14 cellular contexts compared by ENCODE assay signal in genomic region chr17:77859035-77859360, GRCh38.
DNase-seq lines count a peak whose midpoint lies in the region; ATAC-seq, FAIRE-seq and TF ChIP-seq lines count a peak whose summit lies in the region.
"Had no signal": no experiment of that assay in that cellular context is flagged by ENCODE, and none has a peak within 500 bp of the region (broad histone marks: within the 10 kb centered on the region; RNA-seq: fewer than 3 reads in every experiment).

No MANE protein-coding gene starts in this region.

- H3K79me2 ChIP-seq in HepG2 (ENCODE audit: insufficient read depth, low read length) = no peaks in the 10 kb centered on the region

- no peak for TF ChIP-seq RAD21 in HepG2 (CRISPR knock-in tag; IDR thresholded peaks at IDR 0.05)

- H3K9me3 ChIP-seq in right lobe of liver (no peaks in the 10 kb centered on the region), HepG2 (ENCODE audit: low read length) (no peaks in the 10 kb centered on the region), Peyer's patch (no peaks in the 10 kb centered on the region)
- H3K9me3 ChIP-seq: Caco-2 had no signal

- H2AFZ ChIP-seq in HepG2 (ENCODE audit: low read length) = no peak overlapping the region
- H2AFZ ChIP-seq: GM23338 had no signal

- H3K9ac ChIP-seq in HepG2 (ENCODE audit: insufficient read depth, low read depth, low read length) = no peak overlapping the region

- H4K20me1 ChIP-seq in HepG2 (ENCODE audit: insufficient read depth, low read length) = no peaks in the 10 kb centered on the region; the same call in 1 of the 2 replicates

- no peaks in the 10 kb centered on the region for H3K4me1 ChIP-seq in right lobe of liver
- H3K4me1 ChIP-seq in HepG2 (ENCODE audit: insufficient read depth, low read length) = 0 out of 2 replicates have a peak, but pooled peaks cover 6% of the 10 kb centered on the region
- peaks cover 0 to 10% (median 3%) of the 10 kb centered on the region in 4 donors for H3K4me1 ChIP-seq in Peyer's patch

- no peaks in the 10 kb centered on the region for H3K36me3 ChIP-seq in right lobe of liver
- H3K36me3 ChIP-seq in HepG2 (replicated peaks in 1 of 2; ENCODE audit: control insufficient read depth in 1 of 2, insufficient read depth in 2 of 2, low read length in 2 of 2) = no peaks in the 10 kb centered on the region
- no peaks in the 10 kb centered on the region for H3K36me3 ChIP-seq in Peyer's patch

- ATAC-seq in right lobe of liver = no peak
- ATAC-seq in HepG2 = no peak
- ATAC-seq: CD8-positive, alpha-beta T cell; GM23338 had no signal

- no peak for TF ChIP-seq POLR2A in right lobe of liver (IDR thresholded peaks at IDR 0.05)
- no peak for TF ChIP-seq POLR2A in HepG2 (IDR thresholded peaks at IDR 0.05; ENCODE audit: insufficient read depth in 1 of 2, low read depth in 2 of 2, low read length in 2 of 2)
- TF ChIP-seq POLR2A in Peyer's patch (IDR thresholded peaks at IDR 0.05) = no peak

- BruUV-seq in HepG2 (replicated peaks; lab: Mats Ljungman, UMichigan) = no TSS peak

- DNase-seq in DMS 273 (lab: John Stamatoyannopoulos, UW; ENCODE audit: unreplicated experiment) (peak; percentile 27), DMS 273 treated with DMSO at 0.1 percent for 48 hours (lab: John Stamatoyannopoulos, UW) (no peak), right lobe of liver (peak in 2 of 3 donors; percentile 3 to 49), HepG2 (ENCODE audit: low spot score) (no peak), posterior vena cava (ENCODE audit: low spot score) (peak; percentile 82), Peyer's patch (no peak), NCI-H2171 (lab: John Stamatoyannopoulos, UW) (no peak)
- DNase-seq: Caco-2; CD8-positive, alpha-beta T cell; H7 had no signal

- POLR2A ChIA-PET in HepG2 (lab: Yijun Ruan, JAX) = no interaction called here

- FAIRE-seq in HepG2 (lab: Jason Lieb, UNC) = no peak
- FAIRE-seq: GM12891 had no signal

- in situ Hi-C loops in HepG2 (cut with HindIII; ENCODE audit: extremely low pct_ligation_motif_present, low pct_unique_long_range_greater_than_20kb) = no loop called here

- H3K4me2 ChIP-seq in HepG2 (ENCODE audit: low read depth, low read length) = no peak overlapping the region
- H3K4me2 ChIP-seq: GM23338 had no signal

- H3K27me3 ChIP-seq in right lobe of liver (no peaks in the 10 kb centered on the region), HepG2 (ENCODE audit: control insufficient read depth in 1 of 2, insufficient read depth in 2 of 2, low read length in 2 of 2) (peaks cover 13 to 62% of the 10 kb centered on the region in 2 experiments; a peak in 4 of 5 replicates), Peyer's patch (no peaks in the 10 kb centered on the region)

- H3K4me3 ChIP-seq in right lobe of liver = no peak overlapping the region
- H3K4me3 ChIP-seq in HepG2 (replicated peaks in 1 of 3; ENCODE audit: insufficient read depth in 1 of 3, low read depth in 2 of 3, low read length in 3 of 3) = no peak overlapping the region
- no peak overlapping the region for H3K4me3 ChIP-seq in Peyer's patch
- H3K4me3 ChIP-seq: GM23338 had no signal

- intact Hi-C loops in right lobe of liver (cut with DNase I) = no loop called here
- intact Hi-C loops in HepG2 (cut with micrococcal nuclease; ENCODE audit: unreplicated experiment) = no loop called here
- intact Hi-C loops in posterior vena cava (cut with DNase I) = no loop called here

- TF ChIP-seq CTCF in right lobe of liver (IDR thresholded peaks at IDR 0.05) (no peak), HepG2 (CRISPR knock-in tag; IDR thresholded peaks at IDR 0.05) (no peak), Peyer's patch (IDR thresholded peaks at IDR 0.05) (no peak)

- CTCF ChIA-PET in HepG2 (lab: Yijun Ruan, JAX; ENCODE audit: low intra/inter-chr PET ratio, low total read pairs) = no interaction called here

- H3K27ac ChIP-seq in right lobe of liver (no peak overlapping the region), HepG2 (ENCODE audit: extremely low read length, insufficient read depth, low read length) (no peak overlapping the region), Peyer's patch (no peak overlapping the region)
- H3K27ac ChIP-seq: 22Rv1, HL-60 had no signal

- TF ChIP-seq EP300 in HepG2 (IDR thresholded peaks at IDR 0.05; ENCODE audit: low read depth in 2 of 2, low read length in 2 of 2) (no peak), HepG2 (CRISPR knock-in tag; IDR thresholded peaks at IDR 0.05; ENCODE audit: borderline replicate concordance) (no peak)

- 37% methylated on average over 3 of the region's 3 CpGs for WGBS in right lobe of liver (ENCODE audit: insufficient coverage, low coverage, low lambda C conversion rate, missing lambda C conversion rate)
- WGBS in HepG2 (ENCODE audit: low lambda C conversion rate) = 0% methylated on average over 3 of the region's 3 CpGs

TF ChIP-seq in HepG2, 621 proteins besides CTCF, POLR2A, EP300 and RAD21:
- TF ChIP-seq ZNF775 (CRISPR knock-in tag; IDR thresholded peaks at IDR 0.05; ENCODE audit: borderline replicate concordance) (no peak), ZSCAN21 (CRISPR knock-in tag; IDR thresholded peaks at IDR 0.05; ENCODE audit: borderline replicate concordance) (no peak), ZNF329 (CRISPR knock-in tag; IDR thresholded peaks at IDR 0.05; ENCODE audit: low read depth) (no peak), PAXIP1 (CRISPR knock-in tag; conservative IDR thresholded peaks at IDR 0.05) (no peak), ATF7 (IDR thresholded peaks at IDR 0.05) (no peak), ATF7 (CRISPR knock-in tag; IDR thresholded peaks at IDR 0.05) (no peak), THAP9 (CRISPR knock-in tag; IDR thresholded peaks at IDR 0.05; ENCODE audit: borderline replicate concordance) (no peak), ZNF3 (CRISPR knock-in tag; IDR thresholded peaks at IDR 0.05) (no peak)

Comparison
In these comparisons a context has a peak if more than half of its experiments do, and no peak if none do; other contexts are left out.
1. DNase-seq: peak in DMS 273 (single experiment), right lobe of liver (2 of 3) and posterior vena cava (single experiment); none in DMS 273 treated with DMSO at 0.1 percent for 48 hours (single experiment), HepG2 (single experiment), Peyer's patch (0 of 3) and NCI-H2171 (single experiment).